Comparison of ENCODE assay signal across 18 cellular contexts in genomic region chr11:57477507-57478189, GRCh38. TPM values are rescaled to one million over a fixed set of nuclear protein-coding genes. Genes with fewer than 3 reads are reported as not detected.
DNase-seq lines count a peak whose midpoint lies in the region; ATAC-seq, FAIRE-seq and TF ChIP-seq lines count a peak whose summit lies in the region.
"Had no signal": no experiment of that assay in that cellular context is flagged by ENCODE, and none has a peak within 500 bp of the region (broad histone marks: within the 10 kb centered on the region; RNA-seq: fewer than 3 reads in every experiment).

No MANE protein-coding gene starts in this region.

- DNase-seq in activated naive CD4-positive, alpha-beta T cell treated with anti-CD3 and anti-CD28 coated beads for 36 hours = no peak
- DNase-seq in RPMI8226 (peak; percentile 62), HepG2 (ENCODE audit: low spot score) (no peak), transverse colon (peak; percentile 32), NCI-H345 (lab: John Stamatoyannopoulos, UW) (no peak)
- DNase-seq: activated CD4-positive, alpha-beta T cell treated with anti-CD3 and anti-CD28 coated beads, Interleukin-2, amount 10 ng/mL, durations not matched to agents 24 days and 14 days; DMS 273 treated with DMSO at 0.1 percent for 48 hours; SIG-M5; stimulated activated CD4-positive, alpha-beta T cell treated with anti-CD3 and anti-CD28 coated beads, Interleukin-4, amount 100 ng/mL, for 24 hours; T-helper 9 cell had no signal

- H3K9me3 ChIP-seq in HepG2 (ENCODE audit: low read length) (no peaks in the 10 kb centered on the region), transverse colon (no peaks in the 10 kb centered on the region)
- H3K9me3 ChIP-seq: adrenal gland had no signal

- H3K27me3 ChIP-seq in HepG2 (ENCODE audit: control insufficient read depth in 1 of 2, insufficient read depth in 2 of 2, low read length in 2 of 2) (no peaks in the 10 kb centered on the region), transverse colon (peaks cover 36% of the 10 kb centered on the region)
- H3K27me3 ChIP-seq: adrenal gland had no signal

- in situ Hi-C loops in HepG2 (cut with HindIII; ENCODE audit: extremely low pct_ligation_motif_present, low pct_unique_long_range_greater_than_20kb) = no loop called here
- in situ Hi-C loops in transverse colon (cut with MboI; ENCODE audit: low pct_ligation_motif_present in 1 of 4, low pct_unique_long_range_greater_than_20kb in 1 of 4, low sequenced_read_pairs in 3 of 4) = loop anchor here in 2 of 4 donors (25.0 kb wide), 1 partner anchor 140 kb away; the partner anchor contains the start of genes P2RX3 (in 2 of the 2) and SSRP1 (in 2 of the 2)

- H3K4me3 ChIP-seq in HepG2 (replicated peaks in 1 of 3; ENCODE audit: insufficient read depth in 1 of 3, low read depth in 2 of 3, low read length in 3 of 3) (no peak overlapping the region), transverse colon (no peak overlapping the region)

- CTCF ChIA-PET in activated naive CD4-positive, alpha-beta T cell treated with anti-CD3 and anti-CD28 coated beads for 36 hours (lab: Charles Lee) = interaction anchor here (1.1 to 9.9 kb wide), 7 partner anchors 14 to 132 kb away, joined by 3 to 211 read pairs (median 12); partner anchors contain the start of gene RTN4RL2
- CTCF ChIA-PET in HepG2 (lab: Yijun Ruan, JAX; ENCODE audit: low intra/inter-chr PET ratio, low total read pairs) = no interaction called here

- no peak overlapping the region for H3K4me2 ChIP-seq in HepG2 (ENCODE audit: low read depth, low read length)

- TF ChIP-seq EP300 in HepG2 (IDR thresholded peaks at IDR 0.05; ENCODE audit: low read depth in 2 of 2, low read length in 2 of 2) (no peak), HepG2 (CRISPR knock-in tag; IDR thresholded peaks at IDR 0.05; ENCODE audit: borderline replicate concordance) (no peak), transverse colon (IDR thresholded peaks at IDR 0.05; ENCODE audit: low read depth) (no peak)

- no peak overlapping the region for H2AFZ ChIP-seq in HepG2 (ENCODE audit: low read length)

- POLR2A ChIA-PET in HepG2 (lab: Yijun Ruan, JAX) = interaction anchor here (1.0 to 1.9 kb wide), 5 partner anchors 17 to 132 kb away, joined by 3 to 5 read pairs (median 3); partner anchors contain the start of genes RTN4RL2 and SLC43A1

- TF ChIP-seq RAD21 in HepG2 (CRISPR knock-in tag; IDR thresholded peaks at IDR 0.05) = no peak

- H3K27ac ChIP-seq in HepG2 (ENCODE audit: extremely low read length, insufficient read depth, low read length) (no peak overlapping the region), transverse colon (peak overlapping the region in 1 of 4 donors; percentile 63)
- H3K27ac ChIP-seq: adrenal gland, epithelial cell of prostate had no signal

- H3K27me3 Mint-ChIP-seq in activated naive CD4-positive, alpha-beta T cell treated with anti-CD3 and anti-CD28 coated beads, Interleukin-2, amount 50 U/mL, for 24 hours = peaks cover 1% of the 10 kb centered on the region
- H3K27me3 Mint-ChIP-seq in activated naive CD4-positive, alpha-beta T cell treated with anti-CD3 and anti-CD28 coated beads for 36 hours (ENCODE audit: low read depth) = peaks cover 16% of the 10 kb centered on the region

- BruUV-seq in HepG2 (replicated peaks; lab: Mats Ljungman, UMichigan) = no TSS peak

- no peak for FAIRE-seq in HepG2 (lab: Jason Lieb, UNC)

- H3K9ac ChIP-seq in HepG2 (ENCODE audit: insufficient read depth, low read depth, low read length) = no peak overlapping the region

- H3K4me3 Mint-ChIP-seq in activated naive CD4-positive, alpha-beta T cell treated with anti-CD3 and anti-CD28 coated beads, Interleukin-2, amount 50 U/mL, for 24 hours = peak overlapping the region; percentile 15
- H3K4me3 Mint-ChIP-seq in activated naive CD4-positive, alpha-beta T cell treated with anti-CD3 and anti-CD28 coated beads for 36 hours = no peak overlapping the region

- TF ChIP-seq CTCF in HepG2 (CRISPR knock-in tag; IDR thresholded peaks at IDR 0.05) (no peak), transverse colon (IDR thresholded peaks at IDR 0.05) (no peak)

- intact Hi-C loops in activated naive CD4-positive, alpha-beta T cell treated with anti-CD3 and anti-CD28 coated beads for 36 hours (cut with micrococcal nuclease) = loop anchor here (5.0 kb wide), 1 partner anchor 50 kb away; no protein-coding TSS in a partner anchor
- intact Hi-C loops in HepG2 (cut with micrococcal nuclease; ENCODE audit: unreplicated experiment) = loop anchor here (1.0 kb wide), 1 partner anchor 50 kb away; no protein-coding TSS in a partner anchor
- intact Hi-C loops in transverse colon (cut with DNase I; ENCODE audit: low total_unique reads) = no loop called here

- H3K4me1 ChIP-seq in HepG2 (ENCODE audit: insufficient read depth, low read length) (peaks cover 47% of the 10 kb centered on the region), transverse colon (peaks cover 12 to 30% (median 23%) of the 10 kb centered on the region in 4 donors)

- TF ChIP-seq POLR2A in HepG2 (IDR thresholded peaks at IDR 0.05; ENCODE audit: insufficient read depth in 1 of 2, low read depth in 2 of 2, low read length in 2 of 2) (no peak), transverse colon (IDR thresholded peaks at IDR 0.05) (no peak)

- ATAC-seq in HepG2 = no peak
- ATAC-seq in GM21786 (IDR thresholded peaks at IDR 0.05; ENCODE audit: unreplicated experiment) = no peak
- ATAC-seq in HG03159 (IDR thresholded peaks at IDR 0.05; ENCODE audit: unreplicated experiment) = no peak

- no peak overlapping the region for H3K27ac Mint-ChIP-seq in activated naive CD4-positive, alpha-beta T cell treated with anti-CD3 and anti-CD28 coated beads, Interleukin-2, amount 50 U/mL, for 24 hours
- no peak overlapping the region for H3K27ac Mint-ChIP-seq in activated naive CD4-positive, alpha-beta T cell treated with anti-CD3 and anti-CD28 coated beads for 36 hours

- no peaks in the 10 kb centered on the region for H4K20me1 ChIP-seq in HepG2 (ENCODE audit: insufficient read depth, low read length)

- no peaks in the 10 kb centered on the region for H3K36me3 Mint-ChIP-seq in activated naive CD4-positive, alpha-beta T cell treated with anti-CD3 and anti-CD28 coated beads, Interleukin-2, amount 50 U/mL, for 24 hours
- H3K36me3 Mint-ChIP-seq in activated naive CD4-positive, alpha-beta T cell treated with anti-CD3 and anti-CD28 coated beads for 36 hours (ENCODE audit: low read depth) = no peaks in the 10 kb centered on the region

- no peaks in the 10 kb centered on the region for H3K79me2 ChIP-seq in HepG2 (ENCODE audit: insufficient read depth, low read length)

- H3K9me3 Mint-ChIP-seq in activated naive CD4-positive, alpha-beta T cell treated with anti-CD3 and anti-CD28 coated beads, Interleukin-2, amount 50 U/mL, for 24 hours = no peaks in the 10 kb centered on the region
- H3K9me3 Mint-ChIP-seq in activated naive CD4-positive, alpha-beta T cell treated with anti-CD3 and anti-CD28 coated beads for 36 hours = no peaks in the 10 kb centered on the region
- H3K9me3 Mint-ChIP-seq: activated CD4-positive, alpha-beta T cell treated with anti-CD3 and anti-CD28 coated beads, Interleukin-2, amount 10 ng/mL, durations not matched to agents 24 days and 14 days had no signal

- H3K36me3 ChIP-seq in HepG2 (replicated peaks in 1 of 2; ENCODE audit: control insufficient read depth in 1 of 2, insufficient read depth in 2 of 2, low read length in 2 of 2) (no peaks in the 10 kb centered on the region), transverse colon (no peaks in the 10 kb centered on the region)
- H3K36me3 ChIP-seq: adrenal gland had no signal

- H3K4me1 Mint-ChIP-seq in activated naive CD4-positive, alpha-beta T cell treated with anti-CD3 and anti-CD28 coated beads, Interleukin-2, amount 50 U/mL, for 24 hours = peaks cover 42% of the 10 kb centered on the region
- H3K4me1 Mint-ChIP-seq in activated naive CD4-positive, alpha-beta T cell treated with anti-CD3 and anti-CD28 coated beads for 36 hours (ENCODE audit: low read depth) = peaks cover 34% of the 10 kb centered on the region

- WGBS in HepG2 (ENCODE audit: low lambda C conversion rate) = 96% methylated on average over 6 of the region's 11 CpGs
- 60 to 67% methylated on average over 2 to 11 of the region's 11 CpGs for WGBS in transverse colon (ENCODE audit: low coverage in 1 of 2), 2 donors

RNA-seq across cellular contexts. Expression of gene RTN4RL2, which starts 17.3 kb away (rescaled TPM):
- total RNA-seq in activated naive CD4-positive, alpha-beta T cell treated with anti-CD3 and anti-CD28 coated beads for 36 hours = under 1 TPM; 0.74 to 0.99 TPM
- total RNA-seq in HepG2 (2016; rRNA removed; fragmentation: Illumina TruSeq; extraction: Trizol) = 0.45 and 1.3 TPM in 2 replicates
- 0.71 and 0.79 TPM in 2 replicates for total RNA-seq in HepG2 (2016; cell fraction: cytosol; rRNA removed; fragmentation: Illumina TruSeq; extraction: Trizol; ENCODE audit: low read depth)
- 0.42 and 0.91 TPM in 2 replicates for total RNA-seq in HepG2 (2016; cell fraction: insoluble cytoplasmic fraction; rRNA removed; fragmentation: Illumina TruSeq; extraction: Trizol)
- 1.1 and 1.2 TPM in 2 replicates for total RNA-seq in HepG2 (2016; cell fraction: membrane; rRNA removed; fragmentation: Illumina TruSeq; extraction: Trizol)
- total RNA-seq in HepG2 (2016; cell fraction: nucleus; rRNA removed; fragmentation: Illumina TruSeq; extraction: Trizol) = 1.8 and 2.1 TPM in 2 replicates
- polyA plus RNA-seq in HepG2 (2011; rRNA removed) = 4.3 and 8.4 TPM in 2 replicates
- polyA plus RNA-seq in HepG2 (2011; cell fraction: cytosol; rRNA removed) = 3.6 and 3.9 TPM in 2 replicates
- polyA plus RNA-seq in HepG2 (2011; cell fraction: nucleus; rRNA removed) = 10.4 and 14.9 TPM in 2 replicates
- 14.7 and 15.9 TPM in 2 replicates for polyA plus RNA-seq in HepG2 (2012)
- polyA plus RNA-seq in HepG2 (2016; cell fraction: cytosol; fragmentation: Illumina TruSeq; extraction: Trizol; ENCODE audit: low read depth) = 1.8 and 2.1 TPM in 2 replicates
- 1.9 and 2.5 TPM in 2 replicates for polyA plus RNA-seq in HepG2 (2016; cell fraction: insoluble cytoplasmic fraction; fragmentation: Illumina TruSeq; extraction: Trizol; ENCODE audit: low read depth)
- 2.8 and 3.5 TPM in 2 replicates for polyA plus RNA-seq in HepG2 (2016; cell fraction: membrane; fragmentation: Illumina TruSeq; extraction: Trizol; ENCODE audit: low read depth)
- 5.0 and 7.0 TPM in 2 replicates for polyA plus RNA-seq in HepG2 (2016; cell fraction: nucleus; fragmentation: Illumina TruSeq; extraction: Trizol; ENCODE audit: insufficient read depth, low read depth)
- 0.72 and 4.8 TPM in 2 replicates for polyA minus RNA-seq in HepG2 (2011; rRNA and poly(A)+ RNA removed; ENCODE audit: low replicate concordance)
- polyA minus RNA-seq in HepG2 (2011; cell fraction: cytosol; rRNA and poly(A)+ RNA removed) = 4.1 and 11.0 TPM in 2 replicates
- 2.3 and 3.7 TPM in 2 replicates for polyA minus RNA-seq in HepG2 (2011; cell fraction: nucleus; rRNA and poly(A)+ RNA removed)
- total RNA-seq in transverse colon = under 1 TPM in 1 of 4 donors, not detected in 3; 0.48 TPM

RNA-seq across cellular contexts. Expression of gene SLC43A1, which starts 37.9 kb away (rescaled TPM):
- total RNA-seq in activated naive CD4-positive, alpha-beta T cell treated with anti-CD3 and anti-CD28 coated beads for 36 hours = 10 to 100 TPM; 26.5 to 29.7 TPM
- total RNA-seq in HepG2 (2016; rRNA removed; fragmentation: Illumina TruSeq; extraction: Trizol) (40.0 and 72.3 TPM in 2 replicates), transverse colon (10 to 100 TPM in 3 of 4 donors, 1 to 10 TPM in 1; 7.5 to 30.4 (median 15.2) TPM)
- total RNA-seq in HepG2 (2016; cell fraction: cytosol; rRNA removed; fragmentation: Illumina TruSeq; extraction: Trizol; ENCODE audit: low read depth) = 44.5 and 47.1 TPM in 2 replicates
- 32.3 and 72.1 TPM in 2 replicates for total RNA-seq in HepG2 (2016; cell fraction: insoluble cytoplasmic fraction; rRNA removed; fragmentation: Illumina TruSeq; extraction: Trizol)
- 63.3 and 69.6 TPM in 2 replicates for total RNA-seq in HepG2 (2016; cell fraction: membrane; rRNA removed; fragmentation: Illumina TruSeq; extraction: Trizol)
- 64.1 and 81.7 TPM in 2 replicates for total RNA-seq in HepG2 (2016; cell fraction: nucleus; rRNA removed; fragmentation: Illumina TruSeq; extraction: Trizol)
- 87.6 and 124 TPM in 2 replicates for polyA plus RNA-seq in HepG2 (2011; rRNA removed)
- polyA plus RNA-seq in HepG2 (2011; cell fraction: cytosol; rRNA removed) = 96.8 and 105 TPM in 2 replicates
- polyA plus RNA-seq in HepG2 (2011; cell fraction: nucleus; rRNA removed) = 190 and 210 TPM in 2 replicates
- polyA plus RNA-seq in HepG2 (2012) = 61.9 and 91.6 TPM in 2 replicates
- 41.6 and 44.0 TPM in 2 replicates for polyA plus RNA-seq in HepG2 (2016; cell fraction: cytosol; fragmentation: Illumina TruSeq; extraction: Trizol; ENCODE audit: low read depth)
- polyA plus RNA-seq in HepG2 (2016; cell fraction: insoluble cytoplasmic fraction; fragmentation: Illumina TruSeq; extraction: Trizol; ENCODE audit: low read depth) = 33.2 and 41.2 TPM in 2 replicates
- polyA plus RNA-seq in HepG2 (2016; cell fraction: membrane; fragmentation: Illumina TruSeq; extraction: Trizol; ENCODE audit: low read depth) = 58.0 and 63.5 TPM in 2 replicates
- 111 TPM in 2 replicates for polyA plus RNA-seq in HepG2 (2016; cell fraction: nucleus; fragmentation: Illumina TruSeq; extraction: Trizol; ENCODE audit: insufficient read depth, low read depth)
- 1.5 and 247 TPM in 2 replicates for polyA minus RNA-seq in HepG2 (2011; rRNA and poly(A)+ RNA removed; ENCODE audit: low replicate concordance)
- 58.2 and 68.6 TPM in 2 replicates for polyA minus RNA-seq in HepG2 (2011; cell fraction: cytosol; rRNA and poly(A)+ RNA removed)
- polyA minus RNA-seq in HepG2 (2011; cell fraction: nucleus; rRNA and poly(A)+ RNA removed) = 75.4 and 86.5 TPM in 2 replicates

RNA-seq across cellular contexts. Expression of gene SLC43A3, which starts 50.7 kb away (rescaled TPM):
- 100 to 1,000 TPM; 116 to 117 TPM for total RNA-seq in activated naive CD4-positive, alpha-beta T cell treated with anti-CD3 and anti-CD28 coated beads for 36 hours
- total RNA-seq in HepG2 (2016; rRNA removed; fragmentation: Illumina TruSeq; extraction: Trizol) (not detected in 2 replicates), transverse colon (10 to 100 TPM in 3 of 4 donors, 1 to 10 TPM in 1; 6.0 to 35.9 (median 19.4) TPM)
- total RNA-seq in HepG2 (2016; cell fraction: cytosol; rRNA removed; fragmentation: Illumina TruSeq; extraction: Trizol; ENCODE audit: low read depth) = not detected in 2 replicates
- not detected in 2 replicates for total RNA-seq in HepG2 (2016; cell fraction: insoluble cytoplasmic fraction; rRNA removed; fragmentation: Illumina TruSeq; extraction: Trizol)
- not detected in 2 replicates for total RNA-seq in HepG2 (2016; cell fraction: membrane; rRNA removed; fragmentation: Illumina TruSeq; extraction: Trizol)
- total RNA-seq in HepG2 (2016; cell fraction: nucleus; rRNA removed; fragmentation: Illumina TruSeq; extraction: Trizol) = 0.31 TPM in 1 of 2 replicates, not detected in the other
- polyA plus RNA-seq in HepG2 (2011; rRNA removed) = 2.6 and 4.2 TPM in 2 replicates
- 1.4 and 3.7 TPM in 2 replicates for polyA plus RNA-seq in HepG2 (2011; cell fraction: cytosol; rRNA removed)
- polyA plus RNA-seq in HepG2 (2011; cell fraction: nucleus; rRNA removed) = 3.4 and 4.2 TPM in 2 replicates
- polyA plus RNA-seq in HepG2 (2012) = 1.4 and 2.2 TPM in 2 replicates
- polyA plus RNA-seq in HepG2 (2016; cell fraction: cytosol; fragmentation: Illumina TruSeq; extraction: Trizol; ENCODE audit: low read depth) = not detected in 2 replicates
- not detected in 2 replicates for polyA plus RNA-seq in HepG2 (2016; cell fraction: insoluble cytoplasmic fraction; fragmentation: Illumina TruSeq; extraction: Trizol; ENCODE audit: low read depth)
- polyA plus RNA-seq in HepG2 (2016; cell fraction: membrane; fragmentation: Illumina TruSeq; extraction: Trizol; ENCODE audit: low read depth) = not detected in 2 replicates
- polyA plus RNA-seq in HepG2 (2016; cell fraction: nucleus; fragmentation: Illumina TruSeq; extraction: Trizol; ENCODE audit: insufficient read depth, low read depth) = not detected in 2 replicates
- 1.7 and 3.0 TPM in 2 replicates for polyA minus RNA-seq in HepG2 (2011; rRNA and poly(A)+ RNA removed; ENCODE audit: low replicate concordance)
- 2.6 TPM in 1 of 2 replicates, not detected in the other for polyA minus RNA-seq in HepG2 (2011; cell fraction: cytosol; rRNA and poly(A)+ RNA removed)
- polyA minus RNA-seq in HepG2 (2011; cell fraction: nucleus; rRNA and poly(A)+ RNA removed) = 1.4 and 2.9 TPM in 2 replicates

RNA-seq across cellular contexts. Expression of gene TIMM10, which starts 52.9 kb away (rescaled TPM):
- total RNA-seq in activated naive CD4-positive, alpha-beta T cell treated with anti-CD3 and anti-CD28 coated beads for 36 hours = 100 to 1,000 TPM; 131 to 136 TPM
- 82.2 and 103 TPM in 2 replicates for total RNA-seq in HepG2 (2016; rRNA removed; fragmentation: Illumina TruSeq; extraction: Trizol)
- 40.9 and 52.7 TPM in 2 replicates for total RNA-seq in HepG2 (2016; cell fraction: cytosol; rRNA removed; fragmentation: Illumina TruSeq; extraction: Trizol; ENCODE audit: low read depth)
- 87.8 and 108 TPM in 2 replicates for total RNA-seq in HepG2 (2016; cell fraction: insoluble cytoplasmic fraction; rRNA removed; fragmentation: Illumina TruSeq; extraction: Trizol)
- total RNA-seq in HepG2 (2016; cell fraction: membrane; rRNA removed; fragmentation: Illumina TruSeq; extraction: Trizol) = 48.0 and 65.2 TPM in 2 replicates
- total RNA-seq in HepG2 (2016; cell fraction: nucleus; rRNA removed; fragmentation: Illumina TruSeq; extraction: Trizol) = 27.4 and 31.3 TPM in 2 replicates
- 56.3 and 67.8 TPM in 2 replicates for polyA plus RNA-seq in HepG2 (2011; rRNA removed)
- 81.8 and 94.3 TPM in 2 replicates for polyA plus RNA-seq in HepG2 (2011; cell fraction: cytosol; rRNA removed)
- 18.2 and 20.2 TPM in 2 replicates for polyA plus RNA-seq in HepG2 (2011; cell fraction: nucleus; rRNA removed)
- polyA plus RNA-seq in HepG2 (2012) = 46.7 and 55.3 TPM in 2 replicates
- 53.7 and 66.6 TPM in 2 replicates for polyA plus RNA-seq in HepG2 (2016; cell fraction: cytosol; fragmentation: Illumina TruSeq; extraction: Trizol; ENCODE audit: low read depth)
- polyA plus RNA-seq in HepG2 (2016; cell fraction: insoluble cytoplasmic fraction; fragmentation: Illumina TruSeq; extraction: Trizol; ENCODE audit: low read depth) = 106 and 130 TPM in 2 replicates
- polyA plus RNA-seq in HepG2 (2016; cell fraction: membrane; fragmentation: Illumina TruSeq; extraction: Trizol; ENCODE audit: low read depth) = 52.5 and 68.9 TPM in 2 replicates
- polyA plus RNA-seq in HepG2 (2016; cell fraction: nucleus; fragmentation: Illumina TruSeq; extraction: Trizol; ENCODE audit: insufficient read depth, low read depth) = 53.7 and 58.9 TPM in 2 replicates
- 28.3 and 58.4 TPM in 2 replicates for polyA minus RNA-seq in HepG2 (2011; rRNA and poly(A)+ RNA removed; ENCODE audit: low replicate concordance)
- polyA minus RNA-seq in HepG2 (2011; cell fraction: cytosol; rRNA and poly(A)+ RNA removed) = 7.7 and 8.8 TPM in 2 replicates
- polyA minus RNA-seq in HepG2 (2011; cell fraction: nucleus; rRNA and poly(A)+ RNA removed) = 11.8 and 13.6 TPM in 2 replicates
- 10 to 100 TPM in 2 of 4 donors, 1 to 10 TPM in 1, not detected in 1; 1.6 to 36.8 (median 34.0) TPM for total RNA-seq in transverse colon

RNA-seq across cellular contexts. Expression of gene SMTNL1, which starts 59.7 kb away (rescaled TPM):
- not detected for total RNA-seq in activated naive CD4-positive, alpha-beta T cell treated with anti-CD3 and anti-CD28 coated beads for 36 hours
- total RNA-seq in HepG2 (2016; rRNA removed; fragmentation: Illumina TruSeq; extraction: Trizol) (not detected in 2 replicates), transverse colon (not detected)
- total RNA-seq in HepG2 (2016; cell fraction: cytosol; rRNA removed; fragmentation: Illumina TruSeq; extraction: Trizol; ENCODE audit: low read depth) = not detected in 2 replicates
- total RNA-seq in HepG2 (2016; cell fraction: insoluble cytoplasmic fraction; rRNA removed; fragmentation: Illumina TruSeq; extraction: Trizol) = not detected in 2 replicates
- total RNA-seq in HepG2 (2016; cell fraction: membrane; rRNA removed; fragmentation: Illumina TruSeq; extraction: Trizol) = not detected in 2 replicates
- total RNA-seq in HepG2 (2016; cell fraction: nucleus; rRNA removed; fragmentation: Illumina TruSeq; extraction: Trizol) = not detected in 2 replicates
- polyA plus RNA-seq in HepG2 (2011; rRNA removed) = 0.04 TPM in 1 of 2 replicates, not detected in the other
- polyA plus RNA-seq in HepG2 (2011; cell fraction: cytosol; rRNA removed) = not detected in 2 replicates
- not detected in 2 replicates for polyA plus RNA-seq in HepG2 (2011; cell fraction: nucleus; rRNA removed)
- polyA plus RNA-seq in HepG2 (2012) = not detected in 2 replicates
- polyA plus RNA-seq in HepG2 (2016; cell fraction: cytosol; fragmentation: Illumina TruSeq; extraction: Trizol; ENCODE audit: low read depth) = not detected in 2 replicates
- not detected in 2 replicates for polyA plus RNA-seq in HepG2 (2016; cell fraction: insoluble cytoplasmic fraction; fragmentation: Illumina TruSeq; extraction: Trizol; ENCODE audit: low read depth)
- not detected in 2 replicates for polyA plus RNA-seq in HepG2 (2016; cell fraction: membrane; fragmentation: Illumina TruSeq; extraction: Trizol; ENCODE audit: low read depth)
- not detected in 2 replicates for polyA plus RNA-seq in HepG2 (2016; cell fraction: nucleus; fragmentation: Illumina TruSeq; extraction: Trizol; ENCODE audit: insufficient read depth, low read depth)
- polyA minus RNA-seq in HepG2 (2011; rRNA and poly(A)+ RNA removed; ENCODE audit: low replicate concordance) = not detected in 2 replicates
- not detected in 2 replicates for polyA minus RNA-seq in HepG2 (2011; cell fraction: cytosol; rRNA and poly(A)+ RNA removed)
- not detected in 2 replicates for polyA minus RNA-seq in HepG2 (2011; cell fraction: nucleus; rRNA and poly(A)+ RNA removed)
- total RNA-seq: A673; activated CD4-positive, alpha-beta T cell treated with anti-CD3 and anti-CD28 coated beads, Interleukin-2, amount 10 ng/mL, durations not matched to agents 24 days and 14 days; LHCN-M2; sciatic nerve had no signal
- polyA plus RNA-seq: adrenal gland had no signal

Comparison
In these comparisons a context has a peak if more than half of its experiments do, and no peak if none do; other contexts are left out.
1. DNase-seq: peak in RPMI8226 (single experiment) and transverse colon (single experiment); none in activated naive CD4-positive, alpha-beta T cell treated with anti-CD3 and anti-CD28 coated beads for 36 hours (single experiment), HepG2 (single experiment) and NCI-H345 (single experiment).
2. RNA of gene SLC43A3, which starts 50.7 kb away (total RNA-seq): 116 to 117 TPM in activated naive CD4-positive, alpha-beta T cell treated with anti-CD3 and anti-CD28 coated beads for 36 hours and 6.0 to 35.9 TPM in transverse colon; 0.31 TPM in HepG2; every median in the first group is over 4 times any median in the second.